1 cellular context compared by ENCODE assay signal in genomic region chr17:38890410-38890746, GRCh38.
TF ChIP-seq lines count a peak whose summit lies in the region.

No MANE protein-coding gene starts in this region.

TF ChIP-seq in GM23338, 12 proteins besides CTCF, POLR2A, EP300 and RAD21 (continued from another document):
- TF ChIP-seq ZNF462 (CRISPR knock-in tag; IDR thresholded peaks at IDR 0.05) (no peak), POLR2AphosphoS5 (IDR thresholded peaks at IDR 0.05; ENCODE audit: low read depth) (no peak)
- TF ChIP-seq, protein P1, sequence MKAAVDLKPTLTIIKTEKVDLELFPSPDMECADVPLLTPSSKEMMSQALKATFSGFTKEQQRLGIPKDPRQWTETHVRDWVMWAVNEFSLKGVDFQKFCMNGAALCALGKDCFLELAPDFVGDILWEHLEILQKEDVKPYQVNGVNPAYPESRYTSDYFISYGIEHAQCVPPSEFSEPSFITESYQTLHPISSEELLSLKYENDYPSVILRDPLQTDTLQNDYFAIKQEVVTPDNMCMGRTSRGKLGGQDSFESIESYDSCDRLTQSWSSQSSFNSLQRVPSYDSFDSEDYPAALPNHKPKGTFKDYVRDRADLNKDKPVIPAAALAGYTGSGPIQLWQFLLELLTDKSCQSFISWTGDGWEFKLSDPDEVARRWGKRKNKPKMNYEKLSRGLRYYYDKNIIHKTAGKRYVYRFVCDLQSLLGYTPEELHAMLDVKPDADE (IDR thresholded peaks at IDR 0.05): no peak
